In genomic region chr2:241111443-241111810, GRCh38 we compare ENCODE assay signal across 10 cellular contexts. TPM values are rescaled to one million over a fixed set of nuclear protein-coding genes. Genes with fewer than 3 reads are reported as not detected.
A peak's percentile ranks its signal among the peaks of the same experiment; 100 is the strongest.
DNase-seq lines count a peak whose midpoint lies in the region; ATAC-seq lines count a peak whose summit lies in the region.
"Had no signal": no experiment of that assay in that cellular context is flagged by ENCODE, and none has a peak within 500 bp of the region (broad histone marks: within the 10 kb centered on the region; RNA-seq: fewer than 3 reads in every experiment).

No MANE protein-coding gene starts in this region.

- peak overlapping the region; percentile 78 to 95 (median 90) for H3K4me3 Mint-ChIP-seq in CD8-positive, alpha-beta memory T cell
- H3K4me3 Mint-ChIP-seq: neural progenitor cell had no signal

- peaks cover 49% of the 10 kb centered on the region for H3K4me1 ChIP-seq in CD8-positive, alpha-beta memory T cell (ENCODE audit: insufficient read depth, low read length)
- no peaks in the 10 kb centered on the region for H3K4me1 ChIP-seq in trophoblast cell (ENCODE audit: control insufficient read depth in 1 of 2, insufficient read depth in 2 of 2, low read length in 2 of 2)
- H3K4me1 ChIP-seq: neural progenitor cell had no signal

- H2AK5ac ChIP-seq in trophoblast cell (ENCODE audit: low read length) = no peak overlapping the region

- no peaks in the 10 kb centered on the region for H3K79me1 ChIP-seq in trophoblast cell (ENCODE audit: low read length)

- no peak overlapping the region for H3K18ac ChIP-seq in trophoblast cell (ENCODE audit: low read length)

- H3K9me3 ChIP-seq in CD8-positive, alpha-beta memory T cell (ENCODE audit: low read length) = no peaks in the 10 kb centered on the region
- peaks cover 3% of the 10 kb centered on the region for H3K9me3 ChIP-seq in trophoblast cell (ENCODE audit: insufficient read depth, low read depth, low read length)
- H3K9me3 ChIP-seq: upper lobe of left lung had no signal

- peak overlapping the region; percentile 40 for H3K4me3 ChIP-seq in CD8-positive, alpha-beta memory T cell (ENCODE audit: low read length)
- no peak overlapping the region for H3K4me3 ChIP-seq in trophoblast cell (ENCODE audit: low read depth, low read length)
- H3K4me3 ChIP-seq: neural progenitor cell, upper lobe of left lung had no signal

- ATAC-seq in HG03457 (IDR thresholded peaks at IDR 0.05; ENCODE audit: unreplicated experiment) (peak; percentile 41), GM18520 (IDR thresholded peaks at IDR 0.05; ENCODE audit: unreplicated experiment) (no peak)

- H3K4me1 Mint-ChIP-seq in CD8-positive, alpha-beta memory T cell = peaks cover 48 to 71% (median 48%) of the 10 kb centered on the region in 3 donors
- H3K4me1 Mint-ChIP-seq: neural progenitor cell had no signal

- H3K36me3 ChIP-seq in CD8-positive, alpha-beta memory T cell (ENCODE audit: insufficient read depth, low read length) = no peaks in the 10 kb centered on the region
- H3K36me3 ChIP-seq in trophoblast cell (ENCODE audit: control insufficient read depth in 1 of 2, insufficient read depth in 2 of 2, low read length in 2 of 2) = peaks cover 22 to 25% of the 10 kb centered on the region in 2 experiments
- H3K36me3 ChIP-seq: neural progenitor cell had no signal

- CTCF ChIA-PET in CD8-positive, alpha-beta memory T cell (lab: Charles Lee) = interaction anchor here (1.2 to 7.7 kb wide), 2 partner anchors 33 to 39 kb away, joined by 4 to 54 read pairs; partner anchors contain the start of genes PASK and PPP1R7

- no peak overlapping the region for H3K9ac ChIP-seq in trophoblast cell (ENCODE audit: low read length)
- H3K9ac ChIP-seq: neural progenitor cell had no signal

- H4K12ac ChIP-seq in trophoblast cell (ENCODE audit: low read depth, low read length) = no peak overlapping the region

- H3K23ac ChIP-seq in trophoblast cell (ENCODE audit: low read length) = no peak overlapping the region

- H2BK120ac ChIP-seq in trophoblast cell (ENCODE audit: insufficient read depth, low read length, poor library complexity) = no peak overlapping the region

- H3K27me3 Mint-ChIP-seq in CD8-positive, alpha-beta memory T cell = no peaks in the 10 kb centered on the region

- no peaks in the 10 kb centered on the region for H3K9me3 Mint-ChIP-seq in CD8-positive, alpha-beta memory T cell
- H3K9me3 Mint-ChIP-seq: neural progenitor cell had no signal

- no peaks in the 10 kb centered on the region for H3K79me2 ChIP-seq in trophoblast cell (ENCODE audit: control insufficient read depth, insufficient read depth, low read length, poor library complexity)

- no peak overlapping the region for H3K4ac ChIP-seq in trophoblast cell (ENCODE audit: low read depth, low read length)

- peak overlapping the region; percentile 51 for H3K27ac ChIP-seq in CD8-positive, alpha-beta memory T cell (ENCODE audit: low read depth, low read length)
- H3K27ac ChIP-seq in trophoblast cell (ENCODE audit: low read depth, low read length) = no peak overlapping the region
- H3K27ac ChIP-seq: neural progenitor cell, upper lobe of left lung had no signal

- H3K27ac Mint-ChIP-seq in CD8-positive, alpha-beta memory T cell = peak overlapping the region; percentile 80 to 99 (median 96)
- H3K27ac Mint-ChIP-seq: neural progenitor cell had no signal

- H2AFZ ChIP-seq in trophoblast cell (ENCODE audit: insufficient read depth, low read length, poor library complexity) = no peak overlapping the region
- H2AFZ ChIP-seq: neural progenitor cell had no signal

- H3K27me3 ChIP-seq in CD8-positive, alpha-beta memory T cell (ENCODE audit: insufficient read depth, low read length, poor library complexity, severe bottlenecking) = no peaks in the 10 kb centered on the region
- H3K27me3 ChIP-seq in trophoblast cell (ENCODE audit: insufficient read depth, low read length) = no peaks in the 10 kb centered on the region
- H3K27me3 ChIP-seq: neural progenitor cell, upper lobe of left lung had no signal

- no peak overlapping the region for H4K8ac ChIP-seq in trophoblast cell (ENCODE audit: low read depth, low read length)

- DNase-seq in CD8-positive, alpha-beta memory T cell = peak in 3 of 5 donors; percentile 42 to 65 (median 62)
- DNase-seq in GM19240 (ENCODE audit: insufficient read length, low spot score) = peak; percentile 34
- DNase-seq in effector CD4-positive, alpha-beta T cell = peak; percentile 30
- no peak for DNase-seq in trophoblast cell
- no peak for DNase-seq in D341Med (ENCODE audit: low spot score)
- DNase-seq in stimulated activated naive CD4-positive, alpha-beta T cell treated with Interleukin-2 at 50 U/mL for 16 hours (lab: John Stamatoyannopoulos, UW) = no peak

- H4K91ac ChIP-seq in trophoblast cell (ENCODE audit: low read depth, low read length) = no peak overlapping the region

- no peak overlapping the region for H2BK5ac ChIP-seq in trophoblast cell (ENCODE audit: low read depth, low read length, poor library complexity)

- no CpG with 5 or more reads among the region's 10 CpGs for WGBS in trophoblast cell (ENCODE audit: extremely low coverage, insufficient coverage, insufficient read length)

- no peak overlapping the region for H3K14ac ChIP-seq in trophoblast cell (ENCODE audit: low read length)

- POLR2A ChIA-PET in CD8-positive, alpha-beta memory T cell (lab: Charles Lee) = interaction anchor here (1.2 to 4.7 kb wide), 3 partner anchors 9 to 39 kb away, joined by 6 to 42 read pairs (median 24); partner anchors contain the start of genes MTERF4, PASK and PPP1R7

- H3K4me2 ChIP-seq in trophoblast cell (ENCODE audit: low read length) = no peak overlapping the region
- H3K4me2 ChIP-seq: neural progenitor cell had no signal

- peaks cover 3 to 86% (median 18%) of the 10 kb centered on the region in 3 donors for H3K36me3 Mint-ChIP-seq in CD8-positive, alpha-beta memory T cell

- H2BK12ac ChIP-seq in trophoblast cell (ENCODE audit: low read length) = no peak overlapping the region

RNA-seq across cellular contexts. Expression of gene MTERF4, which starts 9.3 kb away (rescaled TPM):
- 10 to 100 TPM; 48.0 to 49.2 TPM for total RNA-seq in CD8-positive, alpha-beta memory T cell
- 46.4 TPM for polyA plus RNA-seq in CD8-positive, alpha-beta memory T cell
- 16.4 TPM in 2 replicates for polyA plus RNA-seq in trophoblast cell (2013)

RNA-seq across cellular contexts. Expression of gene PASK, which starts 37.8 kb away (rescaled TPM):
- 10 to 100 TPM; 92.8 to 93.8 TPM for total RNA-seq in CD8-positive, alpha-beta memory T cell
- polyA plus RNA-seq in CD8-positive, alpha-beta memory T cell = 32.8 TPM
- polyA plus RNA-seq in trophoblast cell (2013) = 12.7 and 15.6 TPM in 2 replicates

RNA-seq across cellular contexts. Expression of gene PPP1R7, which starts 38.8 kb away (rescaled TPM):
- total RNA-seq in CD8-positive, alpha-beta memory T cell = 10 to 100 TPM; 82.6 to 87.2 TPM
- 132 TPM for polyA plus RNA-seq in CD8-positive, alpha-beta memory T cell
- polyA plus RNA-seq in trophoblast cell (2013) = 62.6 and 68.8 TPM in 2 replicates

Comparison
In these comparisons a context has a peak if more than half of its experiments do, and no peak if none do; other contexts are left out.
1. DNase-seq: peak in CD8-positive, alpha-beta memory T cell (3 of 5), GM19240 (single experiment) and effector CD4-positive, alpha-beta T cell (single experiment); none in trophoblast cell (0 of 2), D341Med (single experiment) and stimulated activated naive CD4-positive, alpha-beta T cell treated with Interleukin-2 at 50 U/mL for 16 hours (single experiment).